ENCODE assay signal across 10 cellular contexts in genomic region chr21:34553199-34553952, GRCh38. TPM values are rescaled to one million over a fixed set of nuclear protein-coding genes. Genes with fewer than 3 reads are reported as not detected.
DNase-seq lines count a peak whose midpoint lies in the region; ATAC-seq and TF ChIP-seq lines count a peak whose summit lies in the region.
"Had no signal": no experiment of that assay in that cellular context is flagged by ENCODE, and none has a peak within 500 bp of the region (broad histone marks: within the 10 kb centered on the region; RNA-seq: fewer than 3 reads in every experiment).

No MANE protein-coding gene starts in this region.

- H3K4me2 ChIP-seq in SK-N-SH = peak overlapping the region; percentile 65

- CTCF ChIA-PET in SK-N-SH (lab: Yijun Ruan, JAX) = interaction anchor here (2.6 kb wide), 1 partner anchor 9 kb away, joined by 10 read pairs; no protein-coding TSS in a partner anchor

- peaks cover 23% of the 10 kb centered on the region for H3F3A ChIP-seq in SK-N-SH (replicated peaks; ENCODE audit: insufficient read depth)

- H3K9me3 ChIP-seq in SK-N-SH = no peaks in the 10 kb centered on the region
- no peaks in the 10 kb centered on the region for H3K9me3 ChIP-seq in sigmoid colon
- H3K9me3 ChIP-seq in tibial nerve = no peaks in the 10 kb centered on the region

- no peaks in the 10 kb centered on the region for H3K9me2 ChIP-seq in SK-N-SH

- peak overlapping the region; percentile 77 to 97 for H3K27ac ChIP-seq in SK-N-SH (ENCODE audit: low read depth in 2 of 2, low read length in 1 of 2)
- H3K27ac ChIP-seq in sigmoid colon = peak overlapping the region; percentile 14 to 59 (median 38)
- peak overlapping the region in 2 of 4 donors; percentile 64 to 68 for H3K27ac ChIP-seq in tibial nerve
- H3K27ac ChIP-seq: WERI-Rb-1 had no signal

- H3K4me1 ChIP-seq in SK-N-SH (ENCODE audit: control insufficient read depth in 1 of 2, insufficient read depth in 2 of 2, low read depth in 1 of 2, low read length in 1 of 2) (peaks cover 0 to 19% of the 10 kb centered on the region in 2 experiments; a peak in 1 of 4 replicates), sigmoid colon (peaks cover 0 to 18% (median 12%) of the 10 kb centered on the region in 4 donors), tibial nerve (peaks cover 0 to 37% (median 19%) of the 10 kb centered on the region in 4 donors)

- TF ChIP-seq RAD21 in SK-N-SH (IDR thresholded peaks at IDR 0.05; ENCODE audit: low read length) = no peak

- peak overlapping the region; percentile 65 for H3K9ac ChIP-seq in SK-N-SH

- H3K27me3 ChIP-seq in SK-N-SH (ENCODE audit: insufficient read depth) (no peaks in the 10 kb centered on the region), sigmoid colon (no peaks in the 10 kb centered on the region), tibial nerve (no peaks in the 10 kb centered on the region)

- no peak for ATAC-seq in GM21528 (IDR thresholded peaks at IDR 0.05; ENCODE audit: low FRiP score, unreplicated experiment)

- H3K4me3 ChIP-seq in SK-N-SH (ENCODE audit: low read depth in 2 of 2, low read length in 1 of 2) = peak overlapping the region; percentile 9 to 24; a peak in 2 of 4 replicates
- H3K4me3 ChIP-seq in sigmoid colon = no peak overlapping the region
- H3K4me3 ChIP-seq in tibial nerve = no peak overlapping the region

- H3K36me3 ChIP-seq in SK-N-SH (replicated peaks in 1 of 2; ENCODE audit: control insufficient read depth in 1 of 2, insufficient read depth in 2 of 2, low read length in 1 of 2) (no peaks in the 10 kb centered on the region), sigmoid colon (no peaks in the 10 kb centered on the region), tibial nerve (no peaks in the 10 kb centered on the region)
- H3K36me3 ChIP-seq: WERI-Rb-1 had no signal

- H3K79me2 ChIP-seq in SK-N-SH (ENCODE audit: insufficient read depth) = 0 out of 2 replicates have a peak, but pooled peaks cover 4% of the 10 kb centered on the region

- TF ChIP-seq EP300 in SK-N-SH (IDR thresholded peaks at IDR 0.05; ENCODE audit: borderline replicate concordance in 1 of 2, low read depth in 1 of 2, low read length in 1 of 2) (peak in 1 of 2 experiments; percentile 52; a peak in 1 of 4 replicates), sigmoid colon (IDR thresholded peaks at IDR 0.05) (peak in 1 of 4 donors; percentile 18), tibial nerve (IDR thresholded peaks at IDR 0.05) (no peak)

- intact Hi-C loops in sigmoid colon (cut with DNase I) = no loop called here

- TF ChIP-seq POLR2A in sigmoid colon (IDR thresholded peaks at IDR 0.05) (no peak), tibial nerve (IDR thresholded peaks at IDR 0.05) (no peak)

- POLR2A ChIA-PET in SK-N-SH (lab: Yijun Ruan, JAX) = no interaction called here

- 33% methylated on average over 8 of the region's 8 CpGs for WGBS in SK-N-SH (ENCODE audit: low lambda C conversion rate)
- 39 to 64% methylated on average over 8 of the region's 8 CpGs for WGBS in sigmoid colon, 2 donors
- 53 to 54% methylated on average over 8 of the region's 8 CpGs for WGBS in tibial nerve, 2 donors

- TF ChIP-seq CTCF in SK-N-SH (IDR thresholded peaks at IDR 0.05) (no peak), sigmoid colon (IDR thresholded peaks at IDR 0.05) (no peak), GM10266 (IDR thresholded peaks at IDR 0.05; ENCODE audit: control insufficient read depth, insufficient read depth, low read depth, missing control alignments) (no peak), tibial nerve (IDR thresholded peaks at IDR 0.05) (no peak)

- H4K20me1 ChIP-seq in SK-N-SH (ENCODE audit: insufficient read depth) = no peaks in the 10 kb centered on the region

- peak overlapping the region; percentile 80 for H2AFZ ChIP-seq in SK-N-SH (ENCODE audit: low read depth)

- DNase-seq in H4 (ENCODE audit: low spot score) (peak; percentile 30), SK-N-SH (no peak), fibroblast of gingiva (ENCODE audit: low read depth) (peak; percentile 52), sigmoid colon (no peak), GM10266 (ENCODE audit: extremely low spot score) (no peak), NCI-H2081 treated with DMSO at 0.1 percent for 48 hours (lab: John Stamatoyannopoulos, UW) (no peak), tibial nerve (ENCODE audit: low spot score in 2 of 2) (no peak)
- DNase-seq: NCI-H446, WERI-Rb-1 had no signal

TF ChIP-seq in SK-N-SH, 30 proteins besides CTCF, POLR2A, EP300 and RAD21:
- TF ChIP-seq MAX (IDR thresholded peaks at IDR 0.05; ENCODE audit: low read depth) (peak; percentile 61; the same call in 1 of the 2 replicates), FOSL2 (IDR thresholded peaks at IDR 0.05; ENCODE audit: borderline replicate concordance, low read depth) (peak; percentile 61; the same call in 1 of the 2 replicates), ELF1 (IDR thresholded peaks at IDR 0.05) (peak; percentile 66; the same call in 1 of the 2 replicates), MEF2A (IDR thresholded peaks at IDR 0.05; ENCODE audit: borderline replicate concordance, low read depth) (no peak), RFX5 (IDR thresholded peaks at IDR 0.05; ENCODE audit: low read length) (no peak), TCF12 (IDR thresholded peaks at IDR 0.05) (peak; percentile 85), REST (IDR thresholded peaks at IDR 0.05; ENCODE audit: low read depth, low read length) (no peak), TAF1 (IDR thresholded peaks at IDR 0.05; ENCODE audit: borderline replicate concordance, low read depth, low read length) (no peak), MXI1 (IDR thresholded peaks at IDR 0.05; ENCODE audit: low read depth, low read length) (no peak), SIN3A (IDR thresholded peaks at IDR 0.05; ENCODE audit: borderline replicate concordance, low read depth, low read length) (no peak), RCOR1 (IDR thresholded peaks at IDR 0.05; ENCODE audit: low read length) (no peak), FOXM1 (IDR thresholded peaks at IDR 0.05; ENCODE audit: low read depth) (0 out of 2 replicates have a peak, but pooled peaks have one; percentile 22), EZH2phosphoT487 (IDR thresholded peaks at IDR 0.05; ENCODE audit: borderline replicate concordance, low read depth) (no peak), POLR2AphosphoS5 (IDR thresholded peaks at IDR 0.05; ENCODE audit: low read depth, low read length) (peak; percentile 45; the same call in 1 of the 2 replicates), PBX3 (IDR thresholded peaks at IDR 0.05) (peak; percentile 87), YY1 (IDR thresholded peaks at IDR 0.05; ENCODE audit: low read depth) (no peak)
TF ChIP-seq in SK-N-SH: peak in this region for 7.

RNA-seq across cellular contexts. Expression of gene KCNE1, which starts 41.4 kb away (rescaled TPM):
- total RNA-seq in H4 (2014; rRNA removed; shearing (Covaris generic)) = not detected in 2 replicates
- 0.06 and 0.16 TPM in 2 replicates for polyA plus RNA-seq in SK-N-SH (2012; rRNA removed)
- 0.05 and 0.09 TPM in 2 replicates for polyA plus RNA-seq in SK-N-SH (2012; cell fraction: cytosol; rRNA removed)
- polyA plus RNA-seq in SK-N-SH (2012; cell fraction: nucleus; rRNA removed) = 0.20 and 0.32 TPM in 2 replicates
- total RNA-seq in sigmoid colon = 1 to 10 TPM; 1.8 to 7.2 (median 2.9) TPM
- under 1 TPM in 2 of 3 donors, not detected in 1; 0.60 TPM for polyA plus RNA-seq in sigmoid colon
- total RNA-seq in tibial nerve = 10 to 100 TPM in 1 of 4 donors, 1 to 10 TPM in 3; 2.2 to 10.2 (median 2.9) TPM

Comparison
In these comparisons a context has a peak if more than half of its experiments do, and no peak if none do; other contexts are left out.
1. DNase-seq: peak in H4 (single experiment) and fibroblast of gingiva (single experiment); none in SK-N-SH (single experiment), sigmoid colon (single experiment), GM10266 (single experiment), NCI-H2081 treated with DMSO at 0.1 percent for 48 hours (single experiment) and tibial nerve (0 of 2).
2. H3K4me3 ChIP-seq: peak in SK-N-SH (2 of 2); none in sigmoid colon (0 of 4) and tibial nerve (0 of 4).